Comparison of ENCODE assay signal across 23 cellular contexts in the genomic region with DNA sequence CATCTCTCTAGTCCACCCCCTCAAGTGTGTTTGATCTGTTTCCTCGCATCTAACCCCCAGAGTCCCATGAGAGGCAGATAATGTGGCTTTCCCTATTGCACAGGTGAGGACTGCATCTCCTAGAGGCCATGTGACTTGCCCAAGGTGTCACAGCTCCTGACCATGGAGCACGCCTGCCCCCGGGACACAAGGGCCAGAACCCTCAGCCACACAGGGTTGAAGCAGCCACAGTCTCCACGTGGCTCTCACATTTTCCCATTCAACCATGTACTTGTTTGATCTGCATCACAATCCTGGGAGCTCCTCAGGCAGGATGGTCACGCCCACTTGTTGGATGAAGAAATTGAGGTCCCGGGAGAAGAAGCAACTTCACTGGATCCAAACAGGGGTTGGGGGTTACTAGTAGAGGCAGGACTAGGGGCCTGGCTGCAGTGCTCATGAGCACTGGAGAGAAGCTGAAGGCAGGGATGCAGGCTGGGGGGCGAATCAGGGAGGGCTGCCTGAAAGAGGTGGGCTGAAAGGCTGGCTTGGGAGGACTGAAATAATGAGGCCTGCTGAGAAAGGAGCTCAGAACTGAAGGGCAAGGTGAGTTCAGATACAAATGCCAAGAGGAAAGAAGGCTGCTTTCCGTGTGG.
"Had no signal": no experiment of that assay in that cellular context is flagged by ENCODE, and none has a peak within 500 bp of the region (broad histone marks: within the 10 kb centered on the region; RNA-seq: fewer than 3 reads in every experiment).

No MANE protein-coding gene starts in this region.

- H3K36me3 ChIP-seq: breast epithelium, gastroesophageal sphincter, lower lobe of right lung, right lobe of liver, upper lobe of left lung, WERI-Rb-1 had no signal

- H3K4me3 ChIP-seq: breast epithelium, coronary artery, gastroesophageal sphincter, lower lobe of right lung, right lobe of liver, skin epidermis, upper lobe of left lung had no signal

- H2AFZ ChIP-seq: parathyroid adenoma had no signal

- H3K79me2 ChIP-seq: parathyroid adenoma had no signal

- H3K27ac Mint-ChIP-seq: activated naive CD4-positive, alpha-beta T cell treated with anti-CD3 and anti-CD28 coated beads for 36 hours; activated naive CD8-positive, alpha-beta T cell treated with anti-CD3 and anti-CD28 coated beads, Interleukin-2, amount 10 ng/mL, durations not matched to agents 7 days and 5 days; activated T-cell treated with anti-CD3 and anti-CD28 coated beads, Interleukin-2, amount 50 U/mL, for 24 hours; activated T-helper 2 cell treated with anti-CD3 and anti-CD28 coated beads, Interferon-gamma antibody, Interleukin-2, Interleukin-4, amounts not matched to agents 10 μg/mL and 5 μg/mL and 100 μg/mL, durations not matched to agents 14 hours and 24 hours and 36 hours; mesothelial cell of epicardium; naive thymus-derived CD8-positive, alpha-beta T cell; stimulated activated memory B cell treated with anti-CD40 and anti-IgM and Interleukin-4, amounts not matched to agents 10 μg/mL and 1 μg/mL and 100 μg/mL, for 72 hours had no signal

- H3K4me1 Mint-ChIP-seq: activated naive CD8-positive, alpha-beta T cell treated with anti-CD3 and anti-CD28 coated beads, Interleukin-2, amount 10 ng/mL, durations not matched to agents 7 days and 5 days had no signal

- DNase-seq: activated CD4-positive, alpha-beta T cell treated with anti-CD3 and anti-CD28 coated beads for 1 hour; activated CD4-positive, alpha-beta T cell treated with anti-CD3 and anti-CD28 coated beads, Interleukin-2, amount 50 U/mL, for 1 hour; activated naive CD4-positive, alpha-beta T cell treated with anti-CD3 and anti-CD28 coated beads for 36 hours; activated naive CD8-positive, alpha-beta T cell treated with anti-CD3 and anti-CD28 coated beads, Interleukin-2, amount 10 ng/mL, durations not matched to agents 7 days and 5 days; activated T-cell treated with anti-CD3 and anti-CD28 coated beads, Interleukin-2, amount 50 U/mL, for 24 hours; amniotic stem cell; head of caudate nucleus; lower lobe of right lung; naive thymus-derived CD8-positive, alpha-beta T cell; right lobe of liver; stimulated activated CD4-positive, alpha-beta T cell treated with anti-CD3 and anti-CD28 coated beads, Interleukin-2, amount 100 ng/mL, for 24 hours; T-helper 1 cell; upper lobe of left lung; WERI-Rb-1 had no signal

- H3K27me3 ChIP-seq: breast epithelium, right lobe of liver, upper lobe of left lung had no signal

- H3K4me3 Mint-ChIP-seq: activated naive CD4-positive, alpha-beta T cell treated with anti-CD3 and anti-CD28 coated beads for 36 hours; activated naive CD8-positive, alpha-beta T cell treated with anti-CD3 and anti-CD28 coated beads, Interleukin-2, amount 10 ng/mL, durations not matched to agents 7 days and 5 days; activated T-cell treated with anti-CD3 and anti-CD28 coated beads, Interleukin-2, amount 50 U/mL, for 24 hours; mesothelial cell of epicardium; naive thymus-derived CD8-positive, alpha-beta T cell; stimulated activated memory B cell treated with anti-CD40 and anti-IgM and Interleukin-4, amounts not matched to agents 10 μg/mL and 1 μg/mL and 100 μg/mL, for 72 hours had no signal

- H3K9me3 ChIP-seq: breast epithelium, gastroesophageal sphincter, lower lobe of right lung, right lobe of liver, upper lobe of left lung had no signal

- H3K27ac ChIP-seq: breast epithelium, coronary artery, epithelial cell of prostate, gastroesophageal sphincter, lower lobe of right lung, parathyroid adenoma, right lobe of liver, skin epidermis, upper lobe of left lung, WERI-Rb-1 had no signal

- H3K4me1 ChIP-seq: breast epithelium, gastroesophageal sphincter, parathyroid adenoma had no signal

- H3K9me3 Mint-ChIP-seq: activated naive CD4-positive, alpha-beta T cell treated with anti-CD3 and anti-CD28 coated beads for 36 hours; activated naive CD8-positive, alpha-beta T cell treated with anti-CD3 and anti-CD28 coated beads, Interleukin-2, amount 10 ng/mL, durations not matched to agents 7 days and 5 days; activated T-cell treated with anti-CD3 and anti-CD28 coated beads, Interleukin-2, amount 50 U/mL, for 24 hours; activated T-helper 2 cell treated with anti-CD3 and anti-CD28 coated beads, Interferon-gamma antibody, Interleukin-2, Interleukin-4, amounts not matched to agents 10 μg/mL and 5 μg/mL and 100 μg/mL, durations not matched to agents 14 hours and 24 hours and 36 hours; mesothelial cell of epicardium; naive thymus-derived CD8-positive, alpha-beta T cell; stimulated activated memory B cell treated with anti-CD40 and anti-IgM and Interleukin-4, amounts not matched to agents 10 μg/mL and 1 μg/mL and 100 μg/mL, for 72 hours had no signal

- H3K36me3 Mint-ChIP-seq: activated naive CD8-positive, alpha-beta T cell treated with anti-CD3 and anti-CD28 coated beads, Interleukin-2, amount 10 ng/mL, durations not matched to agents 7 days and 5 days; mesothelial cell of epicardium; naive thymus-derived CD8-positive, alpha-beta T cell; stimulated activated memory B cell treated with anti-CD40 and anti-IgM and Interleukin-4, amounts not matched to agents 10 μg/mL and 1 μg/mL and 100 μg/mL, for 72 hours had no signal

- H3K9ac ChIP-seq: parathyroid adenoma had no signal
